In the genomic region with DNA sequence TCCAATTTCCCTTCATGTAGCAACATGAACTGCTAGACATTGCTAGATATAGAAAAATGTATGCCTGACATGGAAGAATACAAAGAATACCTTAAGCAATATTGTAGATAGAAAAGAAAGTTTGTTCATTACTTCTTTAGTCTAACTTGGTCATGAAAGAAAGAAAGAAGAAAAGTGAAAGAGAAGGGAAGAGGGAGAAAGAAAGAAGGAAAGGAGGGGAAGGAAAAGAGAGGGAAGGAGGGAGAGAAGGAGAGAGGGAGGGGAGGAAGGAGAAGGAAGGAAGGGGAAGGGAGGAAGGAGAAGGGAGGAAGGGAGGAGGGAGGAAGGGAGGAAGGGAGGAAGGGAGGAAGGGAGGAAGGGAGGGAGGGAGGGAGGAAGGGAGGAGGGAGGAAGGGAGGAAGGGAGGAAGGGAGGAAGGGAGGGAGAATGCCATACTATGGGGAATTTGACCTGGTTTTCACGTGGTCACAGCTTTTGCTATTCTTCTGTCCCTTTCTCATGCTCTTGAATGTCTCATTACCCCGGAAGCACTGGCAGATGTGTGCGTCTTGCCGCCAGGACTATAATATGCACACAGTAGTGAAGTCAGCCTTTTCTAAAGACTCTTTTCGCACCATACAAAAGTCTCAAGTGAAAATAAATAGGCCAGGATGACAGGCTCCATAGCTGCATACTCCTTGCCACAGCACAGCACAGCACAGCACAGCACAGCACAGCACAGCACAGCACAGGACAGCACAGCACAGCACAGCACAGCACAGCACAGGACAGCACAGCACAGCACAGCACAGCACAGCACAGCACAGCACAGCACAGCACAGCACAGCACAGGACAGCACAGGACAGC, we compare ENCODE assay signal across 18 cellular contexts.
DNase-seq lines count a peak whose midpoint lies in the region; ATAC-seq and TF ChIP-seq lines count a peak whose summit lies in the region.
"Had no signal": no experiment of that assay in that cellular context is flagged by ENCODE, and none has a peak within 500 bp of the region (broad histone marks: within the 10 kb centered on the region; RNA-seq: fewer than 3 reads in every experiment).

No MANE protein-coding gene starts in this region.

- H3K36me3 ChIP-seq in HEK293 (ENCODE audit: control insufficient read depth in 2 of 2, insufficient read depth in 1 of 2, low read length in 2 of 2) (peaks cover under 1 to 18% of the 10 kb centered on the region in 2 experiments; a peak in 2 of 3 replicates), osteoblast (ENCODE audit: insufficient read depth, low read length) (peaks cover 28% of the 10 kb centered on the region)

- no peaks in the 10 kb centered on the region for H3K27me3 Mint-ChIP-seq in activated naive CD4-positive, alpha-beta T cell treated with anti-CD3 and anti-CD28 coated beads for 36 hours (ENCODE audit: low read depth)
- H3K27me3 Mint-ChIP-seq in central memory CD8-positive, alpha-beta T cell = no peaks in the 10 kb centered on the region
- H3K27me3 Mint-ChIP-seq: activated CD4-positive, alpha-beta T cell treated with anti-CD3 and anti-CD28 coated beads, Interleukin-2, amount 10 ng/mL, durations not matched to agents 24 days and 14 days had no signal

- intact Hi-C loops in activated naive CD4-positive, alpha-beta T cell treated with anti-CD3 and anti-CD28 coated beads for 36 hours (cut with micrococcal nuclease) = no loop called here

- no peaks in the 10 kb centered on the region for H3K9me3 Mint-ChIP-seq in activated naive CD4-positive, alpha-beta T cell treated with anti-CD3 and anti-CD28 coated beads for 36 hours
- no peaks in the 10 kb centered on the region for H3K9me3 Mint-ChIP-seq in central memory CD8-positive, alpha-beta T cell
- H3K9me3 Mint-ChIP-seq: activated CD4-positive, alpha-beta T cell treated with anti-CD3 and anti-CD28 coated beads, Interleukin-2, amount 10 ng/mL, durations not matched to agents 24 days and 14 days had no signal

- no peak for ATAC-seq in central memory CD8-positive, alpha-beta T cell (replicated peaks; ENCODE audit: extremely low read depth, poor library complexity, severe bottlenecking)
- no peak for ATAC-seq in HG03139 (IDR thresholded peaks at IDR 0.05; ENCODE audit: unreplicated experiment)
- ATAC-seq: sciatic nerve had no signal

- H3K4me1 Mint-ChIP-seq in activated naive CD4-positive, alpha-beta T cell treated with anti-CD3 and anti-CD28 coated beads for 36 hours (ENCODE audit: low read depth) = peaks cover 5% of the 10 kb centered on the region
- peaks cover 6% of the 10 kb centered on the region for H3K4me1 Mint-ChIP-seq in central memory CD8-positive, alpha-beta T cell

- peak overlapping the region; percentile 30 for H3K27ac Mint-ChIP-seq in activated naive CD4-positive, alpha-beta T cell treated with anti-CD3 and anti-CD28 coated beads for 36 hours
- peak overlapping the region; percentile 32 for H3K27ac Mint-ChIP-seq in central memory CD8-positive, alpha-beta T cell (ENCODE audit: low read depth)
- H3K27ac Mint-ChIP-seq: activated CD4-positive, alpha-beta T cell treated with anti-CD3 and anti-CD28 coated beads, Interleukin-2, amount 10 ng/mL, durations not matched to agents 24 days and 14 days had no signal

- H3K4me1 ChIP-seq in HEK293 (ENCODE audit: control insufficient read depth, insufficient read depth, low read length) (0 out of 2 replicates have a peak, but pooled peaks cover 2% of the 10 kb centered on the region), osteoblast (ENCODE audit: insufficient read depth, low read length) (no peaks in the 10 kb centered on the region)
- H3K4me1 ChIP-seq: testis had no signal

- no peaks in the 10 kb centered on the region for H3K27me3 ChIP-seq in osteoblast (ENCODE audit: insufficient read depth, low read length)
- H3K27me3 ChIP-seq: esophagus muscularis mucosa, testis had no signal

- peaks cover 19% of the 10 kb centered on the region for H3K36me3 Mint-ChIP-seq in activated naive CD4-positive, alpha-beta T cell treated with anti-CD3 and anti-CD28 coated beads for 36 hours (ENCODE audit: low read depth)
- H3K36me3 Mint-ChIP-seq in central memory CD8-positive, alpha-beta T cell (ENCODE audit: insufficient read depth) = peaks cover 14% of the 10 kb centered on the region

- no peak overlapping the region for H2AFZ ChIP-seq in osteoblast (ENCODE audit: low read length)

- H3K79me2 ChIP-seq in osteoblast (ENCODE audit: insufficient read depth, low read length) = peaks cover 28% of the 10 kb centered on the region

- no peak for TF ChIP-seq CTCF in HEK293 (tag by site-specific recombination; IDR thresholded peaks at IDR 0.05)
- no peak for TF ChIP-seq CTCF in osteoblast (IDR thresholded peaks at IDR 0.05; ENCODE audit: extremely low read depth, low read depth, low read length)

- no peak for DNase-seq in activated naive CD4-positive, alpha-beta T cell treated with anti-CD3 and anti-CD28 coated beads for 36 hours
- no peak for DNase-seq in activated naive CD4-positive, alpha-beta T cell treated with anti-CD3 and anti-CD28 coated beads, Interleukin-2, amount 50 U/mL, for 16 hours
- DNase-seq in central memory CD8-positive, alpha-beta T cell (ENCODE audit: low spot score in 2 of 2) = no peak
- DNase-seq in osteoblast (ENCODE audit: insufficient read length, low spot score, missing footprints) = peak; percentile 10
- DNase-seq in Kasumi-1 (lab: John Stamatoyannopoulos, UW) = no peak
- DNase-seq in activated gamma-delta T cell treated with Interleukin-2 at 50 U/mL for 16 hours = no peak
- DNase-seq: activated CD4-positive, alpha-beta T cell treated with anti-CD3 and anti-CD28 coated beads, Interleukin-2, amount 10 ng/mL, durations not matched to agents 24 days and 14 days; amniotic stem cell; caudate nucleus; DMS79 treated with DMSO at 0.1 percent for 48 hours; NCI-H2029; NCI-H446 treated with DMSO at 0.1 percent for 48 hours; occipital lobe; testis had no signal

- H3K9me3 ChIP-seq in HEK293 (ENCODE audit: control insufficient read depth, insufficient read depth, low read depth, low read length) = no peaks in the 10 kb centered on the region
- no peaks in the 10 kb centered on the region for H3K9me3 ChIP-seq in osteoblast (ENCODE audit: low read depth, low read length)
- H3K9me3 ChIP-seq: esophagus muscularis mucosa, testis had no signal

- H3K4me3 Mint-ChIP-seq in activated naive CD4-positive, alpha-beta T cell treated with anti-CD3 and anti-CD28 coated beads for 36 hours = no peak overlapping the region
- no peak overlapping the region for H3K4me3 Mint-ChIP-seq in central memory CD8-positive, alpha-beta T cell
- H3K4me3 Mint-ChIP-seq: activated CD4-positive, alpha-beta T cell treated with anti-CD3 and anti-CD28 coated beads, Interleukin-2, amount 10 ng/mL, durations not matched to agents 24 days and 14 days had no signal

- H3K27ac ChIP-seq in HEK293 (ENCODE audit: extremely low read depth, low read depth, low read length) (no peak overlapping the region), osteoblast (ENCODE audit: low read depth, low read length) (no peak overlapping the region)
- H3K27ac ChIP-seq: esophagus muscularis mucosa, testis had no signal

- H3K4me3 ChIP-seq in HEK293 (ENCODE audit: low read depth, low read length) (no peak overlapping the region), osteoblast (ENCODE audit: insufficient read depth, low read length) (no peak overlapping the region)
- H3K4me3 ChIP-seq: esophagus muscularis mucosa, testis had no signal

- POLR2A ChIA-PET in HEK293 (lab: Yijun Ruan, JAX) = interaction anchor here (0.6 kb wide), 1 partner anchor 103 kb away, joined by 3 read pairs; no protein-coding TSS in a partner anchor

- H4K20me1 ChIP-seq in osteoblast (ENCODE audit: insufficient read depth, low read length) = no peaks in the 10 kb centered on the region

- CTCF ChIA-PET in activated naive CD4-positive, alpha-beta T cell treated with anti-CD3 and anti-CD28 coated beads for 36 hours (lab: Charles Lee) = interaction anchor here (1.2 kb wide), 1 partner anchor 126 kb away, joined by 4 read pairs; no protein-coding TSS in a partner anchor
- CTCF ChIA-PET in HEK293 (lab: Yijun Ruan, JAX) = interaction anchor here (0.9 to 1.2 kb wide), 2 partner anchors 10 to 101 kb away, joined by 3 to 5 read pairs; no protein-coding TSS in a partner anchor

- H3K4me2 ChIP-seq in osteoblast (ENCODE audit: insufficient read depth, low read length) = no peak overlapping the region

TF ChIP-seq in HEK293, 187 proteins besides CTCF, POLR2A, EP300 and RAD21:
- TF ChIP-seq PRDM1 (tag by site-specific recombination; IDR thresholded peaks at IDR 0.05) (peak; percentile 41; the same call in 1 of the 2 replicates), KLF8 (tag by site-specific recombination; IDR thresholded peaks at IDR 0.05) (no peak), ZNF366 (tag by site-specific recombination; conservative IDR thresholded peaks at IDR 0.05) (peak; percentile 51; the same call in 1 of the 2 replicates), WT1 (tag by site-specific recombination; IDR thresholded peaks at IDR 0.05) (peak; percentile 77; the same call in 1 of the 2 replicates), ZNF830 (tag by site-specific recombination; IDR thresholded peaks at IDR 0.05; ENCODE audit: low read depth) (no peak), ZNF768 (tag by site-specific recombination; IDR thresholded peaks at IDR 0.05) (0 out of 2 replicates have a peak, but pooled peaks have one; percentile 25)
